In the genomic region with DNA sequence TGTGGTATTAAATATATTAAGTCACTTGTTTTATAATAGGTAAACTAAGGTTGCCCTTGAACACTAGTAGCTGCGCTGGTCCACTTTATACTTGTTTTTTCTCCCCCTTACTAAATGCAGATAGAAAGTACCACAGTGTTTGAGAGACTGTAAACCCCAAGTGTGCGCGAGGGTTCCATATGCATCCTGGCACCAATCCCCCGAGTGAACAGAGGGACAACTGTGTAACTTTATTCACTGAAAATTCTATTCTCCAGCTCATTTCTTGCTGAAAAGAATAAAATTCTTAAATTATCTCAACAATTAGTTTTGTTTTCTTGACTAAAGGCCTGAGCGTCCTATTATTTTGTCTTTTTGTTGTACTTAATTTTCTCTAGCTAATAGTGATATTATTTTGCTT, we compare ENCODE assay signal across 10 cellular contexts. TPM values are rescaled to one million over a fixed set of nuclear protein-coding genes. Genes with fewer than 3 reads are reported as not detected.
DNase-seq lines count a peak whose midpoint lies in the region; ATAC-seq and TF ChIP-seq lines count a peak whose summit lies in the region.
"Had no signal": no experiment of that assay in that cellular context is flagged by ENCODE, and none has a peak within 500 bp of the region (broad histone marks: within the 10 kb centered on the region; RNA-seq: fewer than 3 reads in every experiment).

No MANE protein-coding gene starts in this region.

- DNase-seq in SK-N-MC (ENCODE audit: low read depth, low spot score) (no peak), fibroblast of mammary gland (ENCODE audit: low read depth) (no peak), NCI-H1436 treated with DMSO at 0.1 percent for 48 hours (lab: John Stamatoyannopoulos, UW) (no peak), aorta (no peak), RPMI8226 (no peak)
- DNase-seq: substantia nigra had no signal

- intact Hi-C loops in aorta (cut with DNase I) = loop anchor here in 1 of 2 donors (5.0 kb wide), 1 partner anchor 572 kb away; a partner anchor contains a TSS

- H3K9ac ChIP-seq in SK-N-MC (ENCODE audit: insufficient read length) (peak overlapping the region; percentile 96), rectal smooth muscle tissue (ENCODE audit: low read length) (no peak overlapping the region)

- H3K27me3 ChIP-seq in rectal smooth muscle tissue (ENCODE audit: control insufficient read depth, insufficient read depth, low read length) (no peaks in the 10 kb centered on the region), aorta (ENCODE audit: control insufficient read depth in 1 of 2, insufficient read depth in 2 of 2, low read length in 1 of 2) (no peaks in the 10 kb centered on the region)

- H3K9me3 ChIP-seq in SK-N-MC (ENCODE audit: low read depth, low read length) (no peaks in the 10 kb centered on the region), aorta (ENCODE audit: control insufficient read depth, low read length) (no peaks in the 10 kb centered on the region)

- 73% methylated on average over 5 of the region's 5 CpGs for WGBS in aorta, 2 donors

- peaks cover 13% of the 10 kb centered on the region for H3K4me1 ChIP-seq in rectal smooth muscle tissue (ENCODE audit: control insufficient read depth, insufficient read depth, low read length)
- H3K4me1 ChIP-seq in aorta (ENCODE audit: control insufficient read depth in 1 of 2, insufficient read depth in 2 of 2, low read length in 2 of 2) = no peaks in the 10 kb centered on the region

- ATAC-seq in HG02970 (IDR thresholded peaks at IDR 0.05; ENCODE audit: low FRiP score, unreplicated experiment) (no peak), aorta (ENCODE audit: low FRiP score) (no peak)

- H3K27ac ChIP-seq in SK-N-MC (peak overlapping the region; percentile 93), rectal smooth muscle tissue (ENCODE audit: low read depth, low read length) (peak overlapping the region; percentile 4), aorta (ENCODE audit: low read depth in 1 of 2, low read length in 2 of 2) (no peak overlapping the region)

- TF ChIP-seq CTCF in fibroblast of mammary gland (conservative IDR thresholded peaks at IDR 0.05; ENCODE audit: control insufficient read depth, insufficient read depth, low read depth, low read length) = no peak

- H3K36me3 ChIP-seq in SK-N-MC (ENCODE audit: insufficient read depth, low read length) = peaks cover 56% of the 10 kb centered on the region
- H3K36me3 ChIP-seq in rectal smooth muscle tissue (ENCODE audit: control insufficient read depth, insufficient read depth, low read length) = peaks cover 16% of the 10 kb centered on the region
- peaks cover 0 to 3% of the 10 kb centered on the region in 2 donors for H3K36me3 ChIP-seq in aorta (ENCODE audit: control insufficient read depth in 1 of 2, insufficient read depth in 2 of 2, low read length in 1 of 2)

- H3K4me3 ChIP-seq in GM08714 (ENCODE audit: low read length) (peak overlapping the region; percentile 91), SK-N-MC (peak overlapping the region; percentile 100), fibroblast of mammary gland (ENCODE audit: control insufficient read depth, low read depth, low read length) (peak overlapping the region; percentile 99), rectal smooth muscle tissue (ENCODE audit: low read length) (peak overlapping the region; percentile 100), aorta (ENCODE audit: low read length in 2 of 2) (peak overlapping the region in 1 of 2 donors; percentile 49)

RNA-seq across cellular contexts. Expression of a gene that starts 1.9 kb away (rescaled TPM):
- total RNA-seq in aorta = 100 to 1,000 TPM; 103 to 172 TPM
- 100 to 1,000 TPM in 1 of 2 donors, 10 to 100 TPM in 1; 60.1 to 217 TPM for polyA plus RNA-seq in aorta

RNA-seq across cellular contexts. Expression of a gene that starts 13.1 kb away (rescaled TPM):
- total RNA-seq in aorta = 10 to 100 TPM; 43.0 to 46.1 TPM
- 100 to 1,000 TPM; 103 to 142 TPM for polyA plus RNA-seq in aorta

RNA-seq across cellular contexts. Expression of a gene that starts 26.9 kb away (rescaled TPM):
- total RNA-seq in aorta = not detected
- polyA plus RNA-seq in aorta = not detected
- total RNA-seq: HT1080 had no signal

Comparison
In these comparisons a context has a peak if more than half of its experiments do, and no peak if none do; other contexts are left out.
1. H3K27ac ChIP-seq: peak in SK-N-MC (single experiment) and rectal smooth muscle tissue (single experiment); none in aorta (0 of 2).